In genomic region chr4:102693266-102693850, GRCh38 we compare ENCODE assay signal across 14 cellular contexts.
"Had no signal": no experiment of that assay in that cellular context is flagged by ENCODE, and none has a peak within 500 bp of the region (broad histone marks: within the 10 kb centered on the region; RNA-seq: fewer than 3 reads in every experiment).

No MANE protein-coding gene starts in this region.

- H3K9me3 ChIP-seq: body of pancreas, pancreas had no signal

- DNase-seq: activated CD4-positive, alpha-beta T cell treated with anti-CD3 and anti-CD28 coated beads for 48 hours; activated CD8-positive, alpha-beta T cell treated with anti-CD3 and anti-CD28 coated beads, Interleukin-2, amount 10 ng/mL, durations not matched to agents 7 days and 5 days; activated naive CD4-positive, alpha-beta T cell treated with anti-CD3 and anti-CD28 coated beads, Interleukin-2, amount 10 ng/mL, durations not matched to agents 7 days and 5 days; body of pancreas; dermis blood vessel endothelial cell; left colon; pancreas; retina; small intestine; stimulated activated naive CD4-positive, alpha-beta T cell; substantia nigra; T1000; WERI-Rb-1 had no signal

- H3K4me2 ChIP-seq: neural progenitor cell had no signal

- ATAC-seq: activated CD8-positive, alpha-beta T cell treated with anti-CD3 and anti-CD28 coated beads, Interleukin-2, amount 10 ng/mL, durations not matched to agents 7 days and 5 days; body of pancreas; left colon had no signal

- FAIRE-seq: pancreas, small intestine had no signal

- H3K27ac ChIP-seq: neural progenitor cell, pancreas, WERI-Rb-1 had no signal

- H2AFZ ChIP-seq: neural progenitor cell had no signal

- H3K9ac ChIP-seq: neural progenitor cell had no signal

- H3K27me3 ChIP-seq: body of pancreas, neural progenitor cell, pancreas had no signal

- H3K4me1 ChIP-seq: body of pancreas, neural progenitor cell, pancreas had no signal

- H3K4me3 ChIP-seq: body of pancreas, neural progenitor cell, pancreas had no signal
